8 cellular contexts compared by ENCODE assay signal in the genomic region with DNA sequence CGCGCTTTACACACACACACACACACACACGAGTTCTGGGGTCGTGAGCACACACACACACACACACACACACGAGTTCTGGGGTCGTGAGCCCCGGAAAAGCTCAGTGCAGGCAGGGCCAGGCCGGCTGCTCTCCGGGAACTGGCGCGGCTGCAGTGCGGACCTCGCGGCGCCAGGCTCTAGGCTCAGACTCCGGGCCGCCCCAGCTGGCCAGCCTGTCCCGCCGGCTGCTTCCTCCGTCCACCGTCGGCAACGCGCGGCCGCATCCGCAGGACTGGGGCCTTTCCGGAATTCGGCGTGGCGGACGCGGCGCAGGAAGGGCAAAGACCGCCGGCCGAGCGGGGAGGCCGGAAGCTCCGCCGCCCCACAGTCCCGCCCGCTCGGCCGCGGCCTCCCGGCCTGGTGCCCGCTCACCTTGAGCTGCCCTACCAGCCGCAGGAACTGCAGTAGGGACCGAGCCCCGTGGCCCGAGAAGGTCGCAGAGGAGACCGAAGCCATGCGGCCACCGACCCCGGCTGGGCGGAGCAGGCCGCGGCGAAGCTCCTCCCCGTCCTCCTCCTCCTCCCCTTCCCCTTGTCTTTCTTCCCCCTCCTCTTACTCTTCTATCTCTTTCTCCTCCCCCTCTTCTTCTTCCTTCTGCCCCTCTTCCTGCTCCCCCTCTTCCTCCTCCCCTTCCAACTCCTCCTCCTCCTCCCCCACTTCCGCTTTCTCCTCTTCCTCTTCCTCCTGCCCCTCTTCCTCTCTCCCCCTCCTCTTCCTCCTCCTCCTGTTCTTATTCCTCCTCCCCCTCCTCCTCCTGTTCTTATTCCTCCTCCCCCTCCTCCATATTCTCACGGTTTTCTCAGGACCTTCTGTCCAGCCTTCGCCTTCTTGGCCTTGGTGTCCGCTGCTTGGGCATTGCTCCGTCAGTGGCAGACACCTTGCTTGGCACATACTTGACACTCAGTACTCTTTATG.
DNase-seq lines count a peak whose midpoint lies in the region; ATAC-seq and TF ChIP-seq lines count a peak whose summit lies in the region.

A gene with protein sequence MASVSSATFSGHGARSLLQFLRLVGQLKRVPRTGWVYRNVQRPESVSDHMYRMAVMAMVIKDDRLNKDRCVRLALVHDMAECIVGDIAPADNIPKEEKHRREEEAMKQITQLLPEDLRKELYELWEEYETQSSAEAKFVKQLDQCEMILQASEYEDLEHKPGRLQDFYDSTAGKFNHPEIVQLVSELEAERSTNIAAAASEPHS (minus strand): TSS at position 533 of the 957 bp plus-strand sequence. CDS start 35 bp downstream, at position 498.

- TF ChIP-seq CTCF in WERI-Rb-1 (IDR thresholded peaks at IDR 0.05; ENCODE audit: low read depth, low read length) = no peak

- H3K27me3 ChIP-seq in WERI-Rb-1 (ENCODE audit: insufficient read depth, low read depth, severe bottlenecking) = peaks cover 16% of the 10 kb centered on the region

- H3K9me3 Mint-ChIP-seq in central memory CD8-positive, alpha-beta T cell = no peaks in the 10 kb centered on the region

- H3K36me3 Mint-ChIP-seq in central memory CD8-positive, alpha-beta T cell (ENCODE audit: insufficient read depth) = peaks cover 22% of the 10 kb centered on the region

- H3K4me1 Mint-ChIP-seq in central memory CD8-positive, alpha-beta T cell = peaks cover 60% of the 10 kb centered on the region

- H3K4me3 ChIP-seq in WERI-Rb-1 (ENCODE audit: low read depth, low read length) = peak within 1 kb of the TSS; percentile 70

- H3K36me3 ChIP-seq in WERI-Rb-1 = peaks cover 31% of the 10 kb centered on the region

- DNase-seq in NCI-H187 (lab: John Stamatoyannopoulos, UW) (peak; percentile 20 to 21), NCI-H187 treated with DMSO at 0.1 percent for 48 hours (lab: John Stamatoyannopoulos, UW) (no peak), NCI-H1105 treated with DMSO at 0.1 percent for 48 hours (lab: John Stamatoyannopoulos, UW) (peak; percentile 62), WERI-Rb-1 (peak; percentile 62), islet precursor cell (peak; percentile 91)
- DNase-seq in central memory CD8-positive, alpha-beta T cell (ENCODE audit: low spot score in 2 of 2) = peak in 1 of 2 donors; percentile 15
- DNase-seq in stimulated activated CD4-positive, alpha-beta T cell treated with anti-CD3 and anti-CD28 coated beads, Interleukin-12 subunit alpha, Interleukin-12 subunit beta, amount 100 ng/mL, for 48 hours (ENCODE audit: low read depth in 2 of 3, low spot score in 1 of 3) = peak in 2 of 3 donors; percentile 10 to 43

- H3K4me3 Mint-ChIP-seq in central memory CD8-positive, alpha-beta T cell = peak within 1 kb of the TSS; percentile 87

- peak within 1 kb of the TSS; percentile 64 for H3K27ac ChIP-seq in WERI-Rb-1

- peak; percentile 75 for ATAC-seq in HG02623 (IDR thresholded peaks at IDR 0.05; ENCODE audit: unreplicated experiment)
- peak; percentile 24 for ATAC-seq in central memory CD8-positive, alpha-beta T cell (replicated peaks; ENCODE audit: extremely low read depth, poor library complexity, severe bottlenecking)

- H3K27ac Mint-ChIP-seq in central memory CD8-positive, alpha-beta T cell (ENCODE audit: low read depth) = peak within 1 kb of the TSS; percentile 89

- peaks cover 8% of the 10 kb centered on the region for H3K27me3 Mint-ChIP-seq in central memory CD8-positive, alpha-beta T cell

- peaks cover 12% of the 10 kb centered on the region for H3K9me3 ChIP-seq in WERI-Rb-1 (ENCODE audit: severe bottlenecking)
